ENCODE assay signal across 21 cellular contexts in genomic region chr13:101880581-101880980, GRCh38.
DNase-seq lines count a peak whose midpoint lies in the region; ATAC-seq lines count a peak whose summit lies in the region.
"Had no signal": no experiment of that assay in that cellular context is flagged by ENCODE, and none has a peak within 500 bp of the region (broad histone marks: within the 10 kb centered on the region; RNA-seq: fewer than 3 reads in every experiment).

No MANE protein-coding gene starts in this region.

- H3K36me3 Mint-ChIP-seq in naive thymus-derived CD8-positive, alpha-beta T cell = no peaks in the 10 kb centered on the region
- H3K36me3 Mint-ChIP-seq: activated naive CD4-positive, alpha-beta T cell treated with anti-CD3 and anti-CD28 coated beads, Interleukin-2, amount 10 ng/mL, durations not matched to agents 7 days and 5 days had no signal

- peak; percentile 62 for ATAC-seq in GM18517 (IDR thresholded peaks at IDR 0.05; ENCODE audit: unreplicated experiment)
- peak; percentile 51 for ATAC-seq in GM19463 (IDR thresholded peaks at IDR 0.05; ENCODE audit: unreplicated experiment)
- ATAC-seq in HG02938 (IDR thresholded peaks at IDR 0.05; ENCODE audit: unreplicated experiment) = peak; percentile 74
- ATAC-seq in HG03575 (IDR thresholded peaks at IDR 0.05; ENCODE audit: extremely low read depth, insufficient number of reproducible peaks, low FRiP score, unreplicated experiment) = peak; percentile 54
- no peak for ATAC-seq in activated CD4-positive, CD25-positive, alpha-beta regulatory T cell treated with anti-CD3 and anti-CD28 coated beads, Interleukin-2, amount 50 U/mL, for 24 hours
- ATAC-seq in naive thymus-derived CD8-positive, alpha-beta T cell = no peak
- ATAC-seq: activated CD4-positive, alpha-beta T cell treated with anti-CD3 and anti-CD28 coated beads for 36 hours had no signal

- H3K9me3 Mint-ChIP-seq in naive thymus-derived CD8-positive, alpha-beta T cell = no peaks in the 10 kb centered on the region
- H3K9me3 Mint-ChIP-seq: activated naive CD4-positive, alpha-beta T cell treated with anti-CD3 and anti-CD28 coated beads, Interleukin-2, amount 10 ng/mL, durations not matched to agents 7 days and 5 days had no signal

- POLR2A ChIA-PET in naive thymus-derived CD8-positive, alpha-beta T cell (lab: Charles Lee) = no interaction called here

- H3K27ac Mint-ChIP-seq in naive thymus-derived CD8-positive, alpha-beta T cell = no peak overlapping the region
- H3K27ac Mint-ChIP-seq: activated CD4-positive, alpha-beta T cell treated with anti-CD3 and anti-CD28 coated beads for 36 hours; activated naive CD4-positive, alpha-beta T cell treated with anti-CD3 and anti-CD28 coated beads, Interleukin-2, amount 10 ng/mL, durations not matched to agents 7 days and 5 days; progenitor cell of endocrine pancreas had no signal

- H3K27me3 Mint-ChIP-seq in naive thymus-derived CD8-positive, alpha-beta T cell = peaks cover 0 to 9% (median 4%) of the 10 kb centered on the region in 5 donors
- H3K27me3 Mint-ChIP-seq: activated naive CD4-positive, alpha-beta T cell treated with anti-CD3 and anti-CD28 coated beads, Interleukin-2, amount 10 ng/mL, durations not matched to agents 7 days and 5 days; progenitor cell of endocrine pancreas had no signal

- DNase-seq in LoVo (ENCODE audit: low spot score) (no peak), H4 (ENCODE audit: low spot score) (no peak)
- no peak for DNase-seq in naive thymus-derived CD8-positive, alpha-beta T cell
- DNase-seq: activated CD4-positive, alpha-beta T cell treated with anti-CD3 and anti-CD28 coated beads for 36 hours; activated naive CD4-positive, alpha-beta T cell treated with anti-CD3 and anti-CD28 coated beads, Interleukin-2, amount 10 ng/mL, durations not matched to agents 7 days and 5 days; activated T-cell treated with anti-CD3 and anti-CD28 coated beads, Interleukin-2, amount 50 U/mL, for 48 hours; amygdala; C1 segment of cervical spinal cord; cortex of kidney; IMR-90; kidney glomerular epithelial cell; NCI-H1436 treated with DMSO at 0.1 percent for 48 hours; NCI-H524; Peyer's patch; SJCRH30 had no signal

- H3K4me3 Mint-ChIP-seq in naive thymus-derived CD8-positive, alpha-beta T cell = no peak overlapping the region
- H3K4me3 Mint-ChIP-seq: activated CD4-positive, alpha-beta T cell treated with anti-CD3 and anti-CD28 coated beads for 36 hours; activated naive CD4-positive, alpha-beta T cell treated with anti-CD3 and anti-CD28 coated beads, Interleukin-2, amount 10 ng/mL, durations not matched to agents 7 days and 5 days had no signal

- no peaks in the 10 kb centered on the region for H3K4me1 Mint-ChIP-seq in naive thymus-derived CD8-positive, alpha-beta T cell
- H3K4me1 Mint-ChIP-seq: activated CD4-positive, alpha-beta T cell treated with anti-CD3 and anti-CD28 coated beads for 36 hours; activated naive CD4-positive, alpha-beta T cell treated with anti-CD3 and anti-CD28 coated beads, Interleukin-2, amount 10 ng/mL, durations not matched to agents 7 days and 5 days had no signal

Comparison
In these comparisons a context has a peak if more than half of its experiments do, and no peak if none do; other contexts are left out.
1. ATAC-seq: peak in GM18517 (single experiment), GM19463 (single experiment), HG02938 (single experiment) and HG03575 (single experiment); none in activated CD4-positive, CD25-positive, alpha-beta regulatory T cell treated with anti-CD3 and anti-CD28 coated beads, Interleukin-2, amount 50 U/mL, for 24 hours (0 of 2) and naive thymus-derived CD8-positive, alpha-beta T cell (0 of 2).